ENCODE assay signal across 1 cellular context in the genomic region with DNA sequence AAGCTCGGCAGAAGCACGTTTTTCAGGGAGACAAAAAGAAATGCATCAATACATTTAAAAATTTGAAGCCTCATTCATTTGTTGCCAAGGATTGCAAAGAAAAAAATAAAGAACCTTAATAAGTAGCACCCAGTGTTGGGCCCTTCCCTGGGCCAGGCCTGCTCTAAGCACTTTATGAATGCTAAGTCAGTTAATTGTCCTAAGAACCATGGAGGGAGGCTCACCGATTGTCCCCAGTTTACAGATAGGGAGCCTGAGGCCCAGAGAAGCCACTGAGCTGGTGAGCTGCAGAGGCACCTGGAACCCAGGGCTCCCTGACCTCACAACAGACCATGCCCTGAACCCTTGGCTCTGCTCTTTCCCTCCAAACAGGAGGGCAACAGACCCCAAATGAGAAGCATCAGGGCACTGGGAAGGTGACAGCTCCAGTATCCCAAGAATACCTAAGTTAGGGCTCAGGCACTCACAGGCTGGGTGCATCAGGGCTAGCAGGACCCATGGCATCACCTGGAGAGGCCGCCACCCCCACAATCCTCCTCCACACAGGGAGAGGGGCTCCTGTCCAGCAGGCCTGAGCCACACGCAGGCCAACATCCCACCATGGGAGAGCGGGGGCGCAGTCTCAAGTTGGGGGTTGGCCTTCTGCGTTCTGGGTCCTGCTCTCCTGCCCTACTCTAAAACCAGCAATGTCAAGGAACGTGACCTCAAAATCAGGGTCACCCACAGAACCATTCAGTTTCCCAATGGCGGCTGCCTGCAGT.
A peak's percentile ranks its signal among the peaks of the same experiment; 100 is the strongest.
TF ChIP-seq lines count a peak whose summit lies in the region.

No MANE protein-coding gene starts in this region.

TF ChIP-seq in K562, 482 proteins besides CTCF, POLR2A, EP300 and RAD21:
- TF ChIP-seq RBM25 (IDR thresholded peaks at IDR 0.05; ENCODE audit: low read depth, low read length, severe bottlenecking), result peak; percentile 59
- TF ChIP-seq RCOR1 (IDR thresholded peaks at IDR 0.05; ENCODE audit: borderline replicate concordance in 1 of 2, low read depth in 2 of 2, low read length in 2 of 2), result no peak
- peak; percentile 18; the same call in 1 of the 2 replicates for TF ChIP-seq HDAC2 (IDR thresholded peaks at IDR 0.05)
